Comparison of ENCODE assay signal across 28 cellular contexts in genomic region chr12:7354521-7354920, GRCh38. TPM values are rescaled to one million over a fixed set of nuclear protein-coding genes. Genes with fewer than 3 reads are reported as not detected.
DNase-seq lines count a peak whose midpoint lies in the region; ATAC-seq, FAIRE-seq and TF ChIP-seq lines count a peak whose summit lies in the region.
"Had no signal": no experiment of that assay in that cellular context is flagged by ENCODE, and none has a peak within 500 bp of the region (broad histone marks: within the 10 kb centered on the region; RNA-seq: fewer than 3 reads in every experiment).

No MANE protein-coding gene starts in this region.

- POLR2A ChIA-PET in PC-3 (lab: Charles Lee; ENCODE audit: unreplicated experiment) = no interaction called here

- H4K20me1 ChIP-seq in PC-3 (ENCODE audit: low read length) = no peaks in the 10 kb centered on the region

- no peak overlapping the region for H3K4me2 ChIP-seq in PC-3 (ENCODE audit: low read length)

- ATAC-seq in PC-3 = no peak
- ATAC-seq: activated T-helper 17 cell treated with anti-CD3 and anti-CD28 coated beads, Interleukin-2, amount 50 U/mL, for 72 hours; gastrocnemius medialis; right cardiac atrium; stimulated activated naive CD8-positive, alpha-beta T cell treated with anti-CD3 and anti-CD28 coated beads, Interleukin-15, Interleukin-2, amounts not matched to agents 100 U/mL and 50 U/mL, for 24 hours had no signal

- no peak overlapping the region for H2AFZ ChIP-seq in PC-3 (ENCODE audit: low read length)

- BruUV-seq in PC-3 (replicated peaks; lab: Mats Ljungman, UMichigan) = no TSS peak

- no peaks in the 10 kb centered on the region for H3K4me1 ChIP-seq in PC-3 (ENCODE audit: insufficient read depth, low read length)
- H3K4me1 ChIP-seq: gastrocnemius medialis had no signal

- TF ChIP-seq CTCF in PC-3 (conservative IDR thresholded peaks at IDR 0.05; ENCODE audit: low read depth, low read length) = no peak
- no peak for TF ChIP-seq CTCF in bronchial epithelial cell (IDR thresholded peaks at IDR 0.05; ENCODE audit: insufficient read depth, low read length, severe bottlenecking)

- DNase-seq in H54 (ENCODE audit: insufficient read length, low spot score) (no peak), PC-3 (peak; percentile 27), bronchial epithelial cell (ENCODE audit: low read depth) (peak; percentile 32), myocyte (ENCODE audit: low read depth) (peak; percentile 41), SKM-1 (lab: John Stamatoyannopoulos, UW; ENCODE audit: unreplicated experiment) (no peak), NCI-H1930 (lab: John Stamatoyannopoulos, UW) (no peak), nucleus accumbens (lab: John Stamatoyannopoulos, UW) (no peak)
- DNase-seq: activated B cell treated with CpG ODN at 0.5 μM for 24 hours; activated CD4-positive, alpha-beta memory T cell treated with anti-CD3 and anti-CD28 coated beads for 36 hours; activated CD8-positive, alpha-beta memory T cell treated with anti-CD3 and anti-CD28 coated beads, Interleukin-2, amount 50 U/mL, for 48 hours; anterior cingulate cortex; gastrocnemius medialis; NCI-H1417 treated with DMSO at 0.1 percent for 48 hours; NCI-H510A; ovary; right cardiac atrium; stimulated activated CD4-positive, alpha-beta T cell treated with anti-CD3 and anti-CD28 coated beads, Interleukin-4, amount 100 ng/mL, for 4 hours; stimulated activated naive CD8-positive, alpha-beta T cell treated with anti-CD3 and anti-CD28 coated beads, Interleukin-15, Interleukin-2, amounts not matched to agents 100 U/mL and 50 U/mL, for 24 hours; T-helper 2 cell had no signal

- TF ChIP-seq POLR2A in H54 (IDR thresholded peaks at IDR 0.05; ENCODE audit: low read depth, low read length) = no peak

- CTCF ChIA-PET in PC-3 (lab: Charles Lee) = no interaction called here

- H3K9me2 ChIP-seq in PC-3 (replicated peaks; ENCODE audit: low read length) = no peaks in the 10 kb centered on the region

- H3K9me3 ChIP-seq in PC-3 (ENCODE audit: low read length) = no peaks in the 10 kb centered on the region
- H3K9me3 ChIP-seq: gastrocnemius medialis, ovary, thoracic aorta had no signal

- H3K9ac ChIP-seq in PC-3 (ENCODE audit: low read length) = no peak overlapping the region

- H3F3A ChIP-seq in PC-3 (ENCODE audit: low read length, unreplicated experiment) = no peaks in the 10 kb centered on the region

- H3K4me3 ChIP-seq in PC-3 (ENCODE audit: low read length) (no peak overlapping the region), bronchial epithelial cell (ENCODE audit: low read depth, low read length) (no peak overlapping the region)
- H3K4me3 ChIP-seq: gastrocnemius medialis, ovary, SK-N-MC, thoracic aorta had no signal

- H3K79me2 ChIP-seq in PC-3 (ENCODE audit: low read length) = no peaks in the 10 kb centered on the region

- H3K36me3 ChIP-seq in PC-3 (ENCODE audit: low read depth, low read length) (no peaks in the 10 kb centered on the region), bronchial epithelial cell (ENCODE audit: control insufficient read depth, insufficient read depth, low read length) (no peaks in the 10 kb centered on the region)
- H3K36me3 ChIP-seq: gastrocnemius medialis, ovary, thoracic aorta had no signal

- H3K27ac ChIP-seq in PC-3 (ENCODE audit: low read length) = no peak overlapping the region
- H3K27ac ChIP-seq: gastrocnemius medialis, ovary, SK-N-MC, thoracic aorta had no signal

- peak; percentile 71 for FAIRE-seq in H54 (lab: Jason Lieb, UNC)
- FAIRE-seq in bronchial epithelial cell (lab: Jason Lieb, UNC) = no peak
- FAIRE-seq: keratinocyte had no signal

- intact Hi-C loops in PC-3 (cut with micrococcal nuclease) = no loop called here

- H3K27me3 ChIP-seq in PC-3 (ENCODE audit: low read length) (peaks cover 19% of the 10 kb centered on the region; the same call in 1 of the 2 replicates), bronchial epithelial cell (ENCODE audit: control insufficient read depth, insufficient read depth, low read length) (no peaks in the 10 kb centered on the region)
- H3K27me3 ChIP-seq: gastrocnemius medialis had no signal

RNA-seq across cellular contexts. Expression of gene ACSM4, which starts 50.6 kb away (rescaled TPM):
- total RNA-seq in PC-3 (2014; rRNA removed) = not detected in 2 replicates
- not detected in 2 replicates for total RNA-seq in bronchial epithelial cell
- not detected in 2 replicates for total RNA-seq in myocyte
- not detected for polyA plus RNA-seq in myocyte (2012)
- total RNA-seq: activated B cell treated with CpG ODN at 0.5 μM for 24 hours; activated CD4-positive, alpha-beta memory T cell treated with anti-CD3 and anti-CD28 coated beads for 36 hours; activated T-helper 17 cell treated with anti-CD3 and anti-CD28 coated beads, Interleukin-2, amount 50 U/mL, for 72 hours; epithelial cell of proximal tubule; gastrocnemius medialis; liver; mononuclear cell; ovary; right cardiac atrium; thoracic aorta had no signal
- polyA plus RNA-seq: CD14-positive monocyte, IgD-negative memory B cell, keratinocyte, liver, ovary, right cardiac atrium had no signal

Comparison
In these comparisons a context has a peak if more than half of its experiments do, and no peak if none do; other contexts are left out.
1. DNase-seq: peak in PC-3 (single experiment), bronchial epithelial cell (single experiment) and myocyte (single experiment); none in H54 (single experiment), SKM-1 (single experiment), NCI-H1930 (0 of 2) and nucleus accumbens (0 of 56).